ENCODE assay signal across 1 cellular context in the genomic region with DNA sequence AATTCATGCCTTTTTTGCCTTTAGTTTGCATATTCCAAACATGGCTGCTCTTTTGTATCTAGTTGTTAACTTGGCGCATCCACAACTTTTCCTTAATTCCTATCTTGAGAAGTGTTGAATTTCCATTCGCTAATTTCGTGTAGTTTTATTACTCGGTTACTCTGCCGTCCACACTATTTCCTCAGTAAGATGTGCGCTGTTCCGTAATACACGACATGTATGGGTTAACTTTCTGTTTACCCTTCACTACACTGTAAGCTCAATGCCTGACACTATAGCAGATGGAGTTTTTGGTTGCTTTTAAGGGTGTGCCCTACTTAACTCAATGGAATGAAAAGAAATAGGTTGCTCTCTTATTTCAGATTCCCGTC.
TF ChIP-seq lines count a peak whose summit lies in the region.

No MANE protein-coding gene starts in this region.

TF ChIP-seq in GM12878, 131 proteins besides CTCF, POLR2A, EP300 and RAD21:
- TF ChIP-seq IKZF1 (conservative IDR thresholded peaks at IDR 0.05) (no peak), STAT1 (conservative IDR thresholded peaks at IDR 0.05) (no peak)
